Comparison of ENCODE assay signal across 21 cellular contexts in the genomic region with DNA sequence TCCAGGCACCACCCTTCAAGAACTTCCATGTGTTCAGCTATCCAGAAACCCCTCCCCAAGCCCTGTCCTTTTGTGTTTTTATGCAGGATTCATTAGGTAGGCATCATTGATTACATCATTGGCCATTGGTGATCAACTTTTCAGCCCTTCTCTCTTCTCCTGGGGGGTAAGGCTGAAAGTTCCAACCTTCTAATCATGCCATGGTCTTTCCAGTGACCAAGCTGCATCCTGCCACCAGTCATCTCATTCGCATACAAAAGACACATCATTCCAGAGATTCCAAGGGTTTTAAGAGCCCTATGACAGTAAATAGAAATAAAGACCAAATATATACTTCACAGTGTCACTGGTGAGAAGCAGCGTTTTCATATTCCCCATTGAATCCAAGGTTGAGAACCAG. TPM values are rescaled to one million over a fixed set of nuclear protein-coding genes. Genes with fewer than 3 reads are reported as not detected.
DNase-seq lines count a peak whose midpoint lies in the region; ATAC-seq, FAIRE-seq and TF ChIP-seq lines count a peak whose summit lies in the region.
"Had no signal": no experiment of that assay in that cellular context is flagged by ENCODE, and none has a peak within 500 bp of the region (broad histone marks: within the 10 kb centered on the region; RNA-seq: fewer than 3 reads in every experiment).

No MANE protein-coding gene starts in this region.

- no peak for TF ChIP-seq POLR2A in A549 (IDR thresholded peaks at IDR 0.05; ENCODE audit: low read length)
- no peak for TF ChIP-seq POLR2A in transverse colon (IDR thresholded peaks at IDR 0.05)

- POLR2A ChIA-PET in activated CD4-positive, alpha-beta T cell treated with anti-CD3 and anti-CD28 coated beads for 36 hours (lab: Charles Lee): interaction anchor here (0.6 kb wide), 1 partner anchor 288 kb away, joined by 4 read pairs; no protein-coding TSS in a partner anchor
- POLR2A ChIA-PET in activated CD4-positive, alpha-beta T cell treated with anti-CD3 and anti-CD28 coated beads, Interleukin-2, amount 10 ng/mL, durations not matched to agents 7 days and 5 days (lab: Charles Lee): no interaction called here
- POLR2A ChIA-PET in A549 (lab: Yijun Ruan, JAX): no interaction called here

- 94% methylated on average over 2 of the region's 2 CpGs for WGBS in A549 (ENCODE audit: missing lambda C conversion rate)
- WGBS in endodermal cell (ENCODE audit: insufficient coverage in 1 of 2, insufficient read length in 1 of 2), 2 experiments: 84% methylated on average over 2 of the region's 2 CpGs; no CpG with 5 or more reads in 1 of the 2 experiments
- 88 to 94% methylated on average over 2 of the region's 2 CpGs for WGBS in transverse colon (ENCODE audit: low coverage in 1 of 2), 2 donors

- H3K9me3 ChIP-seq in A549 (no peaks in the 10 kb centered on the region), SK-N-MC (ENCODE audit: low read depth, low read length) (no peaks in the 10 kb centered on the region), endodermal cell (ENCODE audit: control insufficient read depth, low read length) (no peaks in the 10 kb centered on the region), transverse colon (no peaks in the 10 kb centered on the region)

- TF ChIP-seq EP300 in A549 (IDR thresholded peaks at IDR 0.05) (no peak), transverse colon (IDR thresholded peaks at IDR 0.05; ENCODE audit: low read depth) (no peak)

- peak overlapping the region; percentile 63 for H3K27ac Mint-ChIP-seq in activated CD4-positive, alpha-beta T cell treated with anti-CD3 and anti-CD28 coated beads for 36 hours
- H3K27ac Mint-ChIP-seq in activated CD4-positive, alpha-beta T cell treated with anti-CD3 and anti-CD28 coated beads, Interleukin-2, amount 10 ng/mL, durations not matched to agents 7 days and 5 days: no peak overlapping the region
- no peak overlapping the region for H3K27ac Mint-ChIP-seq in endodermal cell
- no peak overlapping the region for H3K27ac Mint-ChIP-seq in chondrocyte (ENCODE audit: unreplicated experiment)

- H3K27me3 ChIP-seq in endodermal cell (ENCODE audit: control insufficient read depth, insufficient read depth, low read length, poor library complexity, severe bottlenecking) (no peaks in the 10 kb centered on the region), transverse colon (no peaks in the 10 kb centered on the region)

- H3K9ac ChIP-seq in SK-N-MC (ENCODE audit: insufficient read length) (no peak overlapping the region), endodermal cell (ENCODE audit: extremely low read depth, low read length, poor library complexity, severe bottlenecking) (no peak overlapping the region)

- H3K36me3 Mint-ChIP-seq in activated CD4-positive, alpha-beta T cell treated with anti-CD3 and anti-CD28 coated beads for 36 hours (ENCODE audit: low read depth): no peaks in the 10 kb centered on the region
- no peaks in the 10 kb centered on the region for H3K36me3 Mint-ChIP-seq in activated CD4-positive, alpha-beta T cell treated with anti-CD3 and anti-CD28 coated beads, Interleukin-2, amount 10 ng/mL, durations not matched to agents 7 days and 5 days (ENCODE audit: low read depth)
- no peaks in the 10 kb centered on the region for H3K36me3 Mint-ChIP-seq in endodermal cell (ENCODE audit: low read depth)
- H3K36me3 Mint-ChIP-seq in chondrocyte (ENCODE audit: low read depth): no peaks in the 10 kb centered on the region

- TF ChIP-seq CTCF in A549 (IDR thresholded peaks at IDR 0.05) (no peak), endodermal cell (conservative IDR thresholded peaks at IDR 0.05) (no peak), transverse colon (IDR thresholded peaks at IDR 0.05) (no peak), chondrocyte (IDR thresholded peaks at IDR 0.05) (no peak)

- CTCF ChIA-PET in activated CD4-positive, alpha-beta T cell treated with anti-CD3 and anti-CD28 coated beads for 36 hours (lab: Charles Lee): interaction anchor here (0.7 to 3.9 kb wide), 10 partner anchors 11 to 512 kb away, joined by 3 to 61 read pairs (median 3); no protein-coding TSS in a partner anchor
- CTCF ChIA-PET in activated CD4-positive, alpha-beta T cell treated with anti-CD3 and anti-CD28 coated beads, Interleukin-2, amount 10 ng/mL, durations not matched to agents 7 days and 5 days (lab: Charles Lee): interaction anchor here (1.1 to 2.8 kb wide), 4 partner anchors 12 to 94 kb away, joined by 3 to 33 read pairs (median 4); no protein-coding TSS in a partner anchor
- CTCF ChIA-PET in A549 (lab: Yijun Ruan, JAX): interaction anchor here (0.5 to 3.8 kb wide), 7 partner anchors 11 to 96 kb away, joined by 3 to 49 read pairs (median 5); a partner anchor contains a TSS

- H3K4me1 ChIP-seq in A549 (peaks cover 41% of the 10 kb centered on the region), endodermal cell (ENCODE audit: control insufficient read depth, insufficient read depth, low read length) (no peaks in the 10 kb centered on the region), transverse colon (peaks cover 0 to 6% (median 0%) of the 10 kb centered on the region in 4 donors)

- H3K4me1 Mint-ChIP-seq in activated CD4-positive, alpha-beta T cell treated with anti-CD3 and anti-CD28 coated beads for 36 hours: peaks cover 25% of the 10 kb centered on the region
- H3K4me1 Mint-ChIP-seq in activated CD4-positive, alpha-beta T cell treated with anti-CD3 and anti-CD28 coated beads, Interleukin-2, amount 10 ng/mL, durations not matched to agents 7 days and 5 days: peaks cover 31% of the 10 kb centered on the region
- peaks cover 16% of the 10 kb centered on the region for H3K4me1 Mint-ChIP-seq in endodermal cell
- H3K4me1 Mint-ChIP-seq in chondrocyte (ENCODE audit: low read depth): peaks cover 28% of the 10 kb centered on the region

- ATAC-seq in activated CD4-positive, alpha-beta T cell treated with anti-CD3 and anti-CD28 coated beads for 36 hours: no peak
- ATAC-seq in A549: no peak

- TF ChIP-seq RAD21 in A549 (conservative IDR thresholded peaks at IDR 0.05 in 1 of 2, IDR thresholded peaks at IDR 0.05 in 1 of 2): no peak

- in situ Hi-C loops in transverse colon (cut with MboI; ENCODE audit: low pct_ligation_motif_present in 1 of 4, low pct_unique_long_range_greater_than_20kb in 1 of 4, low sequenced_read_pairs in 3 of 4): no loop called here

- H3K27me3 Mint-ChIP-seq in activated CD4-positive, alpha-beta T cell treated with anti-CD3 and anti-CD28 coated beads for 36 hours: no peaks in the 10 kb centered on the region
- H3K27me3 Mint-ChIP-seq in activated CD4-positive, alpha-beta T cell treated with anti-CD3 and anti-CD28 coated beads, Interleukin-2, amount 10 ng/mL, durations not matched to agents 7 days and 5 days: no peaks in the 10 kb centered on the region
- H3K27me3 Mint-ChIP-seq in endodermal cell (ENCODE audit: insufficient read depth): no peaks in the 10 kb centered on the region
- no peaks in the 10 kb centered on the region for H3K27me3 Mint-ChIP-seq in chondrocyte (ENCODE audit: low read depth)

- DNase-seq in activated CD4-positive, alpha-beta T cell treated with anti-CD3 and anti-CD28 coated beads for 36 hours: no peak
- DNase-seq in activated CD4-positive, alpha-beta T cell treated with anti-CD3 and anti-CD28 coated beads, Interleukin-2, amount 10 ng/mL, durations not matched to agents 7 days and 5 days: no peak
- DNase-seq in A549 (ENCODE audit: low read depth in 1 of 2, low spot score in 1 of 2): no peak
- no peak for DNase-seq in SK-N-MC (ENCODE audit: low read depth, low spot score)
- peak; percentile 58 for DNase-seq in endodermal cell
- DNase-seq in NCI-H82 (lab: John Stamatoyannopoulos, UW): no peak
- no peak for DNase-seq in transverse colon
- no peak for DNase-seq in chondrocyte (ENCODE audit: low spot score)
- DNase-seq: Calu3, DMS79 treated with DMSO at 0.1 percent for 48 hours, GF-D8, H7, Kasumi-1, NCI-H1105 treated with DMSO at 0.1 percent for 48 hours, NCI-H2029 treated with DMSO at 0.1 percent for 48 hours, NCI-H446 treated with DMSO at 0.1 percent for 48 hours, NCI-H526, RPMI8226, SHP77 had no signal

- H3K4me3 ChIP-seq in A549 (no peak overlapping the region), SK-N-MC (no peak overlapping the region), endodermal cell (ENCODE audit: low read length) (no peak overlapping the region), transverse colon (no peak overlapping the region)

- intact Hi-C loops in activated CD4-positive, alpha-beta T cell treated with anti-CD3 and anti-CD28 coated beads for 36 hours (cut with DNase I, micrococcal nuclease): loop anchor here (2.0 to 5.0 kb wide), 4 partner anchors 25 to 1108 kb away; no protein-coding TSS in a partner anchor
- intact Hi-C loops in transverse colon (cut with DNase I; ENCODE audit: low total_unique reads): no loop called here

- peak overlapping the region; percentile 21 to 57; a peak in 4 of 6 replicates for H3K27ac ChIP-seq in A549
- H3K27ac ChIP-seq in SK-N-MC: peak overlapping the region; percentile 96; the same call in 1 of the 2 replicates
- H3K27ac ChIP-seq in endodermal cell (ENCODE audit: low read depth, low read length): no peak overlapping the region
- no peak overlapping the region for H3K27ac ChIP-seq in transverse colon
- H3K27ac ChIP-seq: 22Rv1 had no signal

- no peaks in the 10 kb centered on the region for H3K9me3 Mint-ChIP-seq in activated CD4-positive, alpha-beta T cell treated with anti-CD3 and anti-CD28 coated beads for 36 hours (ENCODE audit: low read depth)
- H3K9me3 Mint-ChIP-seq in activated CD4-positive, alpha-beta T cell treated with anti-CD3 and anti-CD28 coated beads, Interleukin-2, amount 10 ng/mL, durations not matched to agents 7 days and 5 days: no peaks in the 10 kb centered on the region
- H3K9me3 Mint-ChIP-seq in endodermal cell (no peaks in the 10 kb centered on the region), chondrocyte (ENCODE audit: low read depth) (no peaks in the 10 kb centered on the region)

- H3K4me3 Mint-ChIP-seq in activated CD4-positive, alpha-beta T cell treated with anti-CD3 and anti-CD28 coated beads for 36 hours: no peak overlapping the region
- H3K4me3 Mint-ChIP-seq in activated CD4-positive, alpha-beta T cell treated with anti-CD3 and anti-CD28 coated beads, Interleukin-2, amount 10 ng/mL, durations not matched to agents 7 days and 5 days: no peak overlapping the region
- H3K4me3 Mint-ChIP-seq in endodermal cell (no peak overlapping the region), chondrocyte (ENCODE audit: unreplicated experiment) (no peak overlapping the region)

- H3K36me3 ChIP-seq in SK-N-MC (ENCODE audit: insufficient read depth, low read length) (no peaks in the 10 kb centered on the region), endodermal cell (ENCODE audit: control insufficient read depth, insufficient read depth, low read length) (no peaks in the 10 kb centered on the region), transverse colon (no peaks in the 10 kb centered on the region)

- H3K4me2 ChIP-seq in A549: no peak overlapping the region

- FAIRE-seq in A549 (lab: Jason Lieb, UNC): no peak
- FAIRE-seq: GM12891 had no signal

RNA-seq across cellular contexts. Expression of a gene that starts 48.2 kb away (rescaled TPM):
- total RNA-seq in activated CD4-positive, alpha-beta T cell treated with anti-CD3 and anti-CD28 coated beads for 36 hours: 1 to 10 TPM; 6.6 to 7.0 TPM
- 1 to 10 TPM in 1 of 2 experiments, under 1 TPM in 1; 0.79 to 1.9 TPM for total RNA-seq in activated CD4-positive, alpha-beta T cell treated with anti-CD3 and anti-CD28 coated beads, Interleukin-2, amount 10 ng/mL, durations not matched to agents 7 days and 5 days
- polyA plus RNA-seq in A549 (2011; rRNA removed) (80.0 and 87.9 TPM in 2 replicates), A549 (2017; fragmentation: RNase III; extraction: RNeasy Plus Mini Kit Qiagen cat#74134 plus additional on column Dnase treatment) (13.1 to 19.8 TPM (median 19.1 TPM) in 3 replicates)
- polyA plus RNA-seq in A549 (2012; cell fraction: cytosol; rRNA removed): 15.4 and 15.5 TPM in 2 replicates
- 3.5 and 7.5 TPM in 2 replicates for polyA plus RNA-seq in A549 (2012; cell fraction: nucleus; rRNA removed)
- polyA minus RNA-seq in A549 (2011; rRNA and poly(A)+ RNA removed): 5.2 and 5.8 TPM in 2 replicates
- total RNA-seq in endodermal cell (under 1 TPM in 1 of 2 donors, not detected in 1; 0.59 TPM), transverse colon (1 to 10 TPM; 2.0 to 8.7 (median 4.4) TPM), chondrocyte (4.5 to 10.2 TPM (median 5.0 TPM) in 3 replicates)
- polyA plus RNA-seq in endodermal cell (2013, experiment 1 of 2): 9.9 TPM
- polyA plus RNA-seq in endodermal cell (2013, experiment 2 of 2): 8.2 TPM

Comparison
In these comparisons a context has a peak if more than half of its experiments do, and no peak if none do; other contexts are left out.
1. H3K27ac ChIP-seq: peak in A549 (2 of 2) and SK-N-MC (single experiment); none in endodermal cell (single experiment) and transverse colon (0 of 4).